ENCODE assay signal across 1 cellular context in the genomic region with DNA sequence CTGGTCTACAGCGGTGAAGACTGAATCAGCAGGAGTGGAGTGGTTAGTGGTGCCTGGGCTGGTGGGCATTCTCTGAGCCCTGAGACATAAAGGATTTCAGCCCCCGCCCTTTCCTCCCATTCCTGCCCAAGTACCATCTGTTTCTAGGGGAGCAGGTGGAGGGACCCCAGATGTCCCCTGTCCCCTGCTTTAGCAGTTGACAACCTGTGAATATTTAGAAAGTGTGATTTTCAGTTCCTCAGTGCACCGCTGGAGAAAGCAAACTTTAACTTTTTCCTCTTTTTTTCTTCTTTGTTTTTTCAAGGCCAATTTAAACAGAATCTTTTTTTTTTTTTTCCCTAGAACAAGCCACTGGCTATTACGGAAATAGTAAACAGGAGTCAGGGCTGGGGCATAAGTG.
TF ChIP-seq lines count a peak whose summit lies in the region.

No MANE protein-coding gene starts in this region.

TF ChIP-seq in GM12878, 131 proteins besides CTCF, POLR2A, EP300 and RAD21 (continued from another document):
- TF ChIP-seq, protein P1, sequence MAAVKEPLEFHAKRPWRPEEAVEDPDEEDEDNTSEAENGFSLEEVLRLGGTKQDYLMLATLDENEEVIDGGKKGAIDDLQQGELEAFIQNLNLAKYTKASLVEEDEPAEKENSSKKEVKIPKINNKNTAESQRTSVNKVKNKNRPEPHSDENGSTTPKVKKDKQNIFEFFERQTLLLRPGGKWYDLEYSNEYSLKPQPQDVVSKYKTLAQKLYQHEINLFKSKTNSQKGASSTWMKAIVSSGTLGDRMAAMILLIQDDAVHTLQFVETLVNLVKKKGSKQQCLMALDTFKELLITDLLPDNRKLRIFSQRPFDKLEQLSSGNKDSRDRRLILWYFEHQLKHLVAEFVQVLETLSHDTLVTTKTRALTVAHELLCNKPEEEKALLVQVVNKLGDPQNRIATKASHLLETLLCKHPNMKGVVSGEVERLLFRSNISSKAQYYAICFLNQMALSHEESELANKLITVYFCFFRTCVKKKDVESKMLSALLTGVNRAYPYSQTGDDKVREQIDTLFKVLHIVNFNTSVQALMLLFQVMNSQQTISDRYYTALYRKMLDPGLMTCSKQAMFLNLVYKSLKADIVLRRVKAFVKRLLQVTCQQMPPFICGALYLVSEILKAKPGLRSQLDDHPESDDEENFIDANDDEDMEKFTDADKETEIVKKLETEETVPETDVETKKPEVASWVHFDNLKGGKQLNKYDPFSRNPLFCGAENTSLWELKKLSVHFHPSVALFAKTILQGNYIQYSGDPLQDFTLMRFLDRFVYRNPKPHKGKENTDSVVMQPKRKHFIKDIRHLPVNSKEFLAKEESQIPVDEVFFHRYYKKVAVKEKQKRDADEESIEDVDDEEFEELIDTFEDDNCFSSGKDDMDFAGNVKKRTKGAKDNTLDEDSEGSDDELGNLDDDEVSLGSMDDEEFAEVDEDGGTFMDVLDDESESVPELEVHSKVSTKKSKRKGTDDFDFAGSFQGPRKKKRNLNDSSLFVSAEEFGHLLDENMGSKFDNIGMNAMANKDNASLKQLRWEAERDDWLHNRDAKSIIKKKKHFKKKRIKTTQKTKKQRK (IDR thresholded peaks at IDR 0.05; ENCODE audit: low read depth, low read length) = no peak
- TF ChIP-seq SUPT20H (IDR thresholded peaks at IDR 0.05; ENCODE audit: borderline replicate concordance, control insufficient read depth, low read depth, low read length) (no peak), JUND (IDR thresholded peaks at IDR 0.05; ENCODE audit: low read depth, low read length) (no peak), RB1 (IDR thresholded peaks at IDR 0.05; ENCODE audit: borderline replicate concordance) (no peak), BRCA1 (IDR thresholded peaks at IDR 0.05; ENCODE audit: low read depth, low read length) (no peak), POLR2AphosphoS2 (IDR thresholded peaks at IDR 0.05; ENCODE audit: low read depth, low read length) (no peak), SPI1 (IDR thresholded peaks at IDR 0.05; ENCODE audit: borderline replicate concordance, insufficient read depth, low read depth, low read length) (peak; percentile 52; the same call in 1 of the 2 replicates), POU2F2 (IDR thresholded peaks at IDR 0.05; ENCODE audit: borderline replicate concordance, low read depth, low read length) (no peak), RCOR1 (conservative IDR thresholded peaks at IDR 0.05; ENCODE audit: low read depth, low read length) (no peak), CREM (IDR thresholded peaks at IDR 0.05; ENCODE audit: low read depth) (no peak), IKZF2 (IDR thresholded peaks at IDR 0.05) (no peak), KDM1A (IDR thresholded peaks at IDR 0.05; ENCODE audit: borderline replicate concordance) (no peak), PAX5 (IDR thresholded peaks at IDR 0.05; ENCODE audit: borderline replicate concordance, low read depth, low read length) (no peak), NFYA (IDR thresholded peaks at IDR 0.05; ENCODE audit: borderline replicate concordance, low read depth, low read length) (no peak), ZNF217 (IDR thresholded peaks at IDR 0.05) (no peak), ZZZ3 (IDR thresholded peaks at IDR 0.05; ENCODE audit: control insufficient read depth, insufficient read length, low read depth) (no peak), NFXL1 (IDR thresholded peaks at IDR 0.05; ENCODE audit: borderline replicate concordance) (no peak), DPF2 (IDR thresholded peaks at IDR 0.05) (0 out of 2 replicates have a peak, but pooled peaks have one; percentile 20), CEBPB (IDR thresholded peaks at IDR 0.05; ENCODE audit: borderline replicate concordance in 1 of 2, low read depth in 2 of 2, low read length in 2 of 2) (no peak)
- TF ChIP-seq, protein P2, sequence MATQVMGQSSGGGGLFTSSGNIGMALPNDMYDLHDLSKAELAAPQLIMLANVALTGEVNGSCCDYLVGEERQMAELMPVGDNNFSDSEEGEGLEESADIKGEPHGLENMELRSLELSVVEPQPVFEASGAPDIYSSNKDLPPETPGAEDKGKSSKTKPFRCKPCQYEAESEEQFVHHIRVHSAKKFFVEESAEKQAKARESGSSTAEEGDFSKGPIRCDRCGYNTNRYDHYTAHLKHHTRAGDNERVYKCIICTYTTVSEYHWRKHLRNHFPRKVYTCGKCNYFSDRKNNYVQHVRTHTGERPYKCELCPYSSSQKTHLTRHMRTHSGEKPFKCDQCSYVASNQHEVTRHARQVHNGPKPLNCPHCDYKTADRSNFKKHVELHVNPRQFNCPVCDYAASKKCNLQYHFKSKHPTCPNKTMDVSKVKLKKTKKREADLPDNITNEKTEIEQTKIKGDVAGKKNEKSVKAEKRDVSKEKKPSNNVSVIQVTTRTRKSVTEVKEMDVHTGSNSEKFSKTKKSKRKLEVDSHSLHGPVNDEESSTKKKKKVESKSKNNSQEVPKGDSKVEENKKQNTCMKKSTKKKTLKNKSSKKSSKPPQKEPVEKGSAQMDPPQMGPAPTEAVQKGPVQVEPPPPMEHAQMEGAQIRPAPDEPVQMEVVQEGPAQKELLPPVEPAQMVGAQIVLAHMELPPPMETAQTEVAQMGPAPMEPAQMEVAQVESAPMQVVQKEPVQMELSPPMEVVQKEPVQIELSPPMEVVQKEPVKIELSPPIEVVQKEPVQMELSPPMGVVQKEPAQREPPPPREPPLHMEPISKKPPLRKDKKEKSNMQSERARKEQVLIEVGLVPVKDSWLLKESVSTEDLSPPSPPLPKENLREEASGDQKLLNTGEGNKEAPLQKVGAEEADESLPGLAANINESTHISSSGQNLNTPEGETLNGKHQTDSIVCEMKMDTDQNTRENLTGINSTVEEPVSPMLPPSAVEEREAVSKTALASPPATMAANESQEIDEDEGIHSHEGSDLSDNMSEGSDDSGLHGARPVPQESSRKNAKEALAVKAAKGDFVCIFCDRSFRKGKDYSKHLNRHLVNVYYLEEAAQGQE (IDR thresholded peaks at IDR 0.05; ENCODE audit: low read depth, low read length) = no peak
- TF ChIP-seq, protein P3, sequence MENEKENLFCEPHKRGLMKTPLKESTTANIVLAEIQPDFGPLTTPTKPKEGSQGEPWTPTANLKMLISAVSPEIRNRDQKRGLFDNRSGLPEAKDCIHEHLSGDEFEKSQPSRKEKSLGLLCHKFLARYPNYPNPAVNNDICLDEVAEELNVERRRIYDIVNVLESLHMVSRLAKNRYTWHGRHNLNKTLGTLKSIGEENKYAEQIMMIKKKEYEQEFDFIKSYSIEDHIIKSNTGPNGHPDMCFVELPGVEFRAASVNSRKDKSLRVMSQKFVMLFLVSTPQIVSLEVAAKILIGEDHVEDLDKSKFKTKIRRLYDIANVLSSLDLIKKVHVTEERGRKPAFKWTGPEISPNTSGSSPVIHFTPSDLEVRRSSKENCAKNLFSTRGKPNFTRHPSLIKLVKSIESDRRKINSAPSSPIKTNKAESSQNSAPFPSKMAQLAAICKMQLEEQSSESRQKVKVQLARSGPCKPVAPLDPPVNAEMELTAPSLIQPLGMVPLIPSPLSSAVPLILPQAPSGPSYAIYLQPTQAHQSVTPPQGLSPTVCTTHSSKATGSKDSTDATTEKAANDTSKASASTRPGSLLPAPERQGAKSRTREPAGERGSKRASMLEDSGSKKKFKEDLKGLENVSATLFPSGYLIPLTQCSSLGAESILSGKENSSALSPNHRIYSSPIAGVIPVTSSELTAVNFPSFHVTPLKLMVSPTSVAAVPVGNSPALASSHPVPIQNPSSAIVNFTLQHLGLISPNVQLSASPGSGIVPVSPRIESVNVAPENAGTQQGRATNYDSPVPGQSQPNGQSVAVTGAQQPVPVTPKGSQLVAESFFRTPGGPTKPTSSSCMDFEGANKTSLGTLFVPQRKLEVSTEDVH (IDR thresholded peaks at IDR 0.05; ENCODE audit: low read depth, partially characterized antibody) = no peak
